In genomic region chr19:42635233-42635539, GRCh38 we compare ENCODE assay signal across 14 cellular contexts. TPM values are rescaled to one million over a fixed set of nuclear protein-coding genes. Genes with fewer than 3 reads are reported as not detected.
DNase-seq lines count a peak whose midpoint lies in the region; ATAC-seq and TF ChIP-seq lines count a peak whose summit lies in the region.
"Had no signal": no experiment of that assay in that cellular context is flagged by ENCODE, and none has a peak within 500 bp of the region (broad histone marks: within the 10 kb centered on the region; RNA-seq: fewer than 3 reads in every experiment).

No MANE protein-coding gene starts in this region.

- CTCF ChIA-PET in activated CD8-positive, alpha-beta T cell treated with anti-CD3 and anti-CD28 coated beads for 36 hours (lab: Charles Lee): interaction anchor here (0.8 to 2.4 kb wide), 13 partner anchors 9 to 321 kb away, joined by 3 to 20 read pairs (median 4); no protein-coding TSS in a partner anchor
- CTCF ChIA-PET in activated CD8-positive, alpha-beta T cell treated with anti-CD3 and anti-CD28 coated beads, Interleukin-2, amount 10 ng/mL, durations not matched to agents 7 days and 5 days (lab: Charles Lee): interaction anchor here (0.7 to 2.4 kb wide), 14 partner anchors 10 to 106 kb away, joined by 3 to 13 read pairs (median 4); no protein-coding TSS in a partner anchor
- CTCF ChIA-PET in PC-9 (lab: Charles Lee): interaction anchor here (0.8 kb wide), 1 partner anchor 250 kb away, joined by 3 read pairs; no protein-coding TSS in a partner anchor

- no peak overlapping the region for H3K4me3 Mint-ChIP-seq in activated CD8-positive, alpha-beta T cell treated with anti-CD3 and anti-CD28 coated beads for 36 hours
- no peak overlapping the region for H3K4me3 Mint-ChIP-seq in activated CD8-positive, alpha-beta T cell treated with anti-CD3 and anti-CD28 coated beads, Interleukin-2, amount 10 ng/mL, durations not matched to agents 7 days and 5 days
- no peak overlapping the region for H3K4me3 Mint-ChIP-seq in GM23338
- H3K4me3 Mint-ChIP-seq in glutamatergic neuron (ENCODE audit: unreplicated experiment): no peak overlapping the region
- H3K4me3 Mint-ChIP-seq: CD4-positive, CD25-positive, alpha-beta regulatory T cell had no signal

- POLR2A ChIA-PET in activated CD8-positive, alpha-beta T cell treated with anti-CD3 and anti-CD28 coated beads for 36 hours (lab: Charles Lee): no interaction called here
- POLR2A ChIA-PET in activated CD8-positive, alpha-beta T cell treated with anti-CD3 and anti-CD28 coated beads, Interleukin-2, amount 10 ng/mL, durations not matched to agents 7 days and 5 days (lab: Charles Lee): no interaction called here
- POLR2A ChIA-PET in PC-9 (lab: Charles Lee; ENCODE audit: unreplicated experiment): no interaction called here

- peak overlapping the region; percentile 84; the same call in 1 of the 2 replicates for H2AFZ ChIP-seq in GM23338
- no peak overlapping the region for H2AFZ ChIP-seq in PC-9

- ATAC-seq in activated CD8-positive, alpha-beta T cell treated with anti-CD3 and anti-CD28 coated beads for 36 hours: no peak
- no peak for ATAC-seq in activated CD8-positive, alpha-beta T cell treated with anti-CD3 and anti-CD28 coated beads, Interleukin-2, amount 10 ng/mL, durations not matched to agents 7 days and 5 days
- no peak for ATAC-seq in GM23338

- H3K27ac Mint-ChIP-seq in activated CD8-positive, alpha-beta T cell treated with anti-CD3 and anti-CD28 coated beads for 36 hours: no peak overlapping the region
- H3K27ac Mint-ChIP-seq in activated CD8-positive, alpha-beta T cell treated with anti-CD3 and anti-CD28 coated beads, Interleukin-2, amount 10 ng/mL, durations not matched to agents 7 days and 5 days: no peak overlapping the region
- H3K27ac Mint-ChIP-seq in GM23338 (no peak overlapping the region), glutamatergic neuron (ENCODE audit: unreplicated experiment) (no peak overlapping the region)

- no peak for DNase-seq in activated CD8-positive, alpha-beta T cell treated with anti-CD3 and anti-CD28 coated beads for 36 hours
- no peak for DNase-seq in activated CD8-positive, alpha-beta T cell treated with anti-CD3 and anti-CD28 coated beads, Interleukin-2, amount 10 ng/mL, durations not matched to agents 7 days and 5 days
- DNase-seq in GM23338 (ENCODE audit: low spot score) (no peak), PC-9 (no peak), glutamatergic neuron (no peak), NCI-H524 treated with DMSO at 0.1 percent for 48 hours (lab: John Stamatoyannopoulos, UW) (no peak), dorsolateral prefrontal cortex (no peak)
- no peak for DNase-seq in stimulated activated CD4-positive, alpha-beta T cell treated with anti-CD3 and anti-CD28 coated beads, Interleukin-1b, Interleukin-23, amount 100 ng/mL, for 48 hours
- DNase-seq: 8988T, NCI-H1417 treated with DMSO at 0.1 percent for 48 hours, NCI-H510A had no signal

- H3K79me2 ChIP-seq in GM23338 (replicated peaks; ENCODE audit: insufficient read depth) (no peaks in the 10 kb centered on the region), PC-9 (ENCODE audit: low read depth) (no peaks in the 10 kb centered on the region)

- H3K27me3 ChIP-seq in GM23338 (ENCODE audit: insufficient read depth): no peaks in the 10 kb centered on the region
- H3K27me3 ChIP-seq in PC-9 (ENCODE audit: insufficient read depth, low read depth): peaks cover 35% of the 10 kb centered on the region
- H3K27me3 ChIP-seq in dorsolateral prefrontal cortex: no peaks in the 10 kb centered on the region

- H3K9me2 ChIP-seq in GM23338 (ENCODE audit: insufficient read depth): peaks cover 7% of the 10 kb centered on the region; the same call in 1 of the 2 replicates
- H3K9me2 ChIP-seq in PC-9 (ENCODE audit: insufficient read depth): no peaks in the 10 kb centered on the region

- H3K9me3 ChIP-seq in PC-9 (ENCODE audit: insufficient read depth, low read depth): no peaks in the 10 kb centered on the region

- no TSS peak for BruUV-seq in PC-9 (replicated peaks; lab: Mats Ljungman, UMichigan)

- H3K27ac ChIP-seq in GM23338 (ENCODE audit: low read depth) (no peak overlapping the region), PC-9 (no peak overlapping the region), dorsolateral prefrontal cortex (no peak overlapping the region)

- H3F3A ChIP-seq in GM23338 (replicated peaks; ENCODE audit: low read depth) (no peaks in the 10 kb centered on the region), PC-9 (ENCODE audit: insufficient read depth, low read depth) (no peaks in the 10 kb centered on the region)

- H3K4me3 ChIP-seq in GM23338 (no peak overlapping the region), PC-9 (no peak overlapping the region), dorsolateral prefrontal cortex (no peak overlapping the region)

- intact Hi-C loops in activated CD8-positive, alpha-beta T cell treated with anti-CD3 and anti-CD28 coated beads for 36 hours (cut with micrococcal nuclease): no loop called here
- intact Hi-C loops in PC-9 (cut with micrococcal nuclease; ENCODE audit: unreplicated experiment): no loop called here
- intact Hi-C loops in dorsolateral prefrontal cortex (cut with DNase I): no loop called here

- H3K27me3 Mint-ChIP-seq in activated CD8-positive, alpha-beta T cell treated with anti-CD3 and anti-CD28 coated beads for 36 hours: peaks cover 13% of the 10 kb centered on the region
- peaks cover 5% of the 10 kb centered on the region for H3K27me3 Mint-ChIP-seq in activated CD8-positive, alpha-beta T cell treated with anti-CD3 and anti-CD28 coated beads, Interleukin-2, amount 10 ng/mL, durations not matched to agents 7 days and 5 days (ENCODE audit: low read depth)
- peaks cover 16% of the 10 kb centered on the region for H3K27me3 Mint-ChIP-seq in GM23338 (ENCODE audit: insufficient read depth, low read depth, poor library complexity)
- H3K27me3 Mint-ChIP-seq in glutamatergic neuron (ENCODE audit: unreplicated experiment): peaks cover 6% of the 10 kb centered on the region

- no peaks in the 10 kb centered on the region for H4K20me1 ChIP-seq in GM23338 (replicated peaks; ENCODE audit: insufficient read depth)
- H4K20me1 ChIP-seq in PC-9 (ENCODE audit: insufficient read depth): no peaks in the 10 kb centered on the region; the same call in 1 of the 2 replicates

- peaks cover 7% of the 10 kb centered on the region for H3K4me1 Mint-ChIP-seq in activated CD8-positive, alpha-beta T cell treated with anti-CD3 and anti-CD28 coated beads for 36 hours (ENCODE audit: low read depth)
- H3K4me1 Mint-ChIP-seq in activated CD8-positive, alpha-beta T cell treated with anti-CD3 and anti-CD28 coated beads, Interleukin-2, amount 10 ng/mL, durations not matched to agents 7 days and 5 days (ENCODE audit: low read depth): no peaks in the 10 kb centered on the region
- H3K4me1 Mint-ChIP-seq in GM23338: no peaks in the 10 kb centered on the region
- no peaks in the 10 kb centered on the region for H3K4me1 Mint-ChIP-seq in glutamatergic neuron (ENCODE audit: low read depth, unreplicated experiment)

- H3K9me3 Mint-ChIP-seq in activated CD8-positive, alpha-beta T cell treated with anti-CD3 and anti-CD28 coated beads for 36 hours: no peaks in the 10 kb centered on the region
- no peaks in the 10 kb centered on the region for H3K9me3 Mint-ChIP-seq in activated CD8-positive, alpha-beta T cell treated with anti-CD3 and anti-CD28 coated beads, Interleukin-2, amount 10 ng/mL, durations not matched to agents 7 days and 5 days (ENCODE audit: insufficient read depth)
- H3K9me3 Mint-ChIP-seq in GM23338 (peaks cover 83% of the 10 kb centered on the region), glutamatergic neuron (ENCODE audit: unreplicated experiment) (peaks cover 2% of the 10 kb centered on the region)

- H3K4me1 ChIP-seq in GM23338 (ENCODE audit: insufficient read depth) (no peaks in the 10 kb centered on the region), PC-9 (replicated peaks; ENCODE audit: insufficient read depth) (no peaks in the 10 kb centered on the region)

- no peaks in the 10 kb centered on the region for H3K36me3 Mint-ChIP-seq in activated CD8-positive, alpha-beta T cell treated with anti-CD3 and anti-CD28 coated beads for 36 hours (ENCODE audit: low read depth)
- H3K36me3 Mint-ChIP-seq in activated CD8-positive, alpha-beta T cell treated with anti-CD3 and anti-CD28 coated beads, Interleukin-2, amount 10 ng/mL, durations not matched to agents 7 days and 5 days (ENCODE audit: low read depth): no peaks in the 10 kb centered on the region
- H3K36me3 Mint-ChIP-seq in GM23338 (ENCODE audit: low read depth) (peaks cover 10% of the 10 kb centered on the region; the same call in 2 of the 3 replicates), glutamatergic neuron (ENCODE audit: unreplicated experiment) (no peaks in the 10 kb centered on the region)
- H3K36me3 Mint-ChIP-seq: CD4-positive, CD25-positive, alpha-beta regulatory T cell had no signal

- H3K36me3 ChIP-seq in GM23338 (ENCODE audit: insufficient read depth) (no peaks in the 10 kb centered on the region), PC-9 (ENCODE audit: low read depth) (no peaks in the 10 kb centered on the region)

- peak; percentile 18 for TF ChIP-seq CTCF in activated CD8-positive, alpha-beta T cell treated with anti-CD3 and anti-CD28 coated beads for 36 hours (IDR thresholded peaks at IDR 0.05)
- TF ChIP-seq CTCF in GM23338 (conservative IDR thresholded peaks at IDR 0.05; ENCODE audit: low read depth in 2 of 2) (no peak), PC-9 (conservative IDR thresholded peaks at IDR 0.05) (peak; percentile 34; the same call in 1 of the 2 replicates), glutamatergic neuron (IDR thresholded peaks at IDR 0.05; ENCODE audit: partially characterized antibody, unreplicated experiment) (peak; percentile 12), dorsolateral prefrontal cortex (IDR thresholded peaks at IDR 0.05 in 54 of 56, conservative IDR thresholded peaks at IDR 0.05 in 2 of 56; ENCODE audit: low read depth in 1 of 56, partially characterized antibody in 56 of 56) (peak in 9 of 56 donors; percentile 2 to 12 (median 8))

- H3K4me2 ChIP-seq in GM23338: no peak overlapping the region
- H3K4me2 ChIP-seq in PC-9: no peak overlapping the region

TF ChIP-seq in GM23338, 12 proteins besides CTCF, POLR2A, EP300 and RAD21 (continues in another document):
- no peak for TF ChIP-seq NANOG (IDR thresholded peaks at IDR 0.05; ENCODE audit: borderline replicate concordance)
- TF ChIP-seq JUNB (IDR thresholded peaks at IDR 0.05; ENCODE audit: unreplicated experiment): no peak
- TF ChIP-seq ZNF114 (CRISPR knock-in tag; IDR thresholded peaks at IDR 0.05): no peak
- no peak for TF ChIP-seq POLR2AphosphoS5 (IDR thresholded peaks at IDR 0.05; ENCODE audit: low read depth)
- TF ChIP-seq CREB1 (CRISPR knock-in tag; IDR thresholded peaks at IDR 0.05; ENCODE audit: low read depth): no peak

RNA-seq across cellular contexts. Expression of gene CEACAM8, which starts 40.5 kb away (rescaled TPM):
- not detected for total RNA-seq in activated CD8-positive, alpha-beta T cell treated with anti-CD3 and anti-CD28 coated beads for 36 hours
- not detected for total RNA-seq in activated CD8-positive, alpha-beta T cell treated with anti-CD3 and anti-CD28 coated beads, Interleukin-2, amount 10 ng/mL, durations not matched to agents 7 days and 5 days
- not detected in 2 replicates for total RNA-seq in GM23338 (2014; rRNA removed; shearing (Covaris generic))
- polyA plus RNA-seq in GM23338 (2016; fragmentation: Nextera tagmentation; extraction: Ambion mirVana): not detected in 2 replicates
- total RNA-seq in PC-9 (2021) (not detected in 2 replicates), glutamatergic neuron (ENCODE audit: unreplicated experiment) (not detected), dorsolateral prefrontal cortex (under 1 TPM in 5 of 120 experiments, not detected in 115; 0.19 to 0.73 (median 0.51) TPM)
- total RNA-seq: Calu3; CD4-positive, CD25-positive, alpha-beta regulatory T cell; LHCN-M2 had no signal
- polyA plus RNA-seq: CD4-positive, CD25-positive, alpha-beta regulatory T cell had no signal

Comparison
In these comparisons a context has a peak if more than half of its experiments do, and no peak if none do; other contexts are left out.
1. CTCF ChIP-seq: peak in activated CD8-positive, alpha-beta T cell treated with anti-CD3 and anti-CD28 coated beads for 36 hours (single experiment), PC-9 (single experiment) and glutamatergic neuron (single experiment); none in GM23338 (0 of 2).